30 cellular contexts compared by ENCODE assay signal in the genomic region with DNA sequence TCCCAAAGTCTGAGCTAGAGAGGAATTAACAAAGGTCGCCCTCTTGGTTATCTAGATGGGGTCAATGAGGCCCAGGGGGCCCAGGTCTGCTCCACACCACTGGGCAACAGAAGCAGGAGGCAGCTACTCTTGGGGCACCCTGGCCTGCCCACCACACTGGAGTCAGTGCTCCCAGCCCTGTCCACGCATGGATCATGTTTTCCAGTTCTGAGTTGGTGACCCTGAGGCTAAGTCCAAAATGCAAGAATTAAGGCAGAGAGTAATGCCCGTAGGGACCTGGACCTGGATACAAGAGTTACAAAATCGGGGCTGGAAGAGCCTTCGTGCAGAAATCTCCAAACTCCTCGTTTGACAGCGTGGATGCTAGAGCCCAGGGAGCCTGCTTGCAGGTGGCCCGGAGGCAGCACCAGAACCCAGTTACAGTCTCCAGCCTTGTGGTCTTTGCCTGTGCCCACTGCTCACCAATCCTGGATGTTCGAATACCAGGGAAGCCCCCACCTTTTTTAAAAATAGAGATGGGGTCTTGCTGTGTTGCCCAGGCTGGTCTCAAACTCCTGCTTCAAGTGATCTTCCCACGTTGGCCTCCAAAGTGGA. TPM values are rescaled to one million over a fixed set of nuclear protein-coding genes. Genes with fewer than 3 reads are reported as not detected.
"Had no signal": no experiment of that assay in that cellular context is flagged by ENCODE, and none has a peak within 500 bp of the region (broad histone marks: within the 10 kb centered on the region; RNA-seq: fewer than 3 reads in every experiment).

No MANE protein-coding gene starts in this region.

- H2AFZ ChIP-seq: hepatocyte had no signal

- H3K36me3 ChIP-seq: gastrocnemius medialis, heart left ventricle, left ventricle myocardium inferior, ovary, spleen, suprapubic skin, transverse colon, vagina had no signal

- ATAC-seq: gastrocnemius medialis; heart left ventricle; naive thymus-derived CD4-positive, alpha-beta T cell; psoas muscle; right cardiac atrium; stimulated activated naive B cell treated with anti-CD40 and anti-IgM and Interleukin-4, amounts not matched to agents 10 μg/mL and 1 μg/mL and 100 μg/mL, for 72 hours had no signal

- H3K36me3 Mint-ChIP-seq: memory B cell had no signal

- H3K4me2 ChIP-seq: hepatocyte had no signal

- H3K9me3 ChIP-seq: gastrocnemius medialis, heart left ventricle, left ventricle myocardium inferior, ovary, psoas muscle, spleen, suprapubic skin, transverse colon, vagina had no signal

- DNase-seq: cerebellar nuclear complex; cortex of kidney; foreskin fibroblast; gastrocnemius medialis; heart left ventricle; left cardiac atrium; left ventricle myocardium inferior; midbrain; naive thymus-derived CD4-positive, alpha-beta T cell; occipital lobe; ovary; psoas muscle; spleen; stimulated activated naive B cell treated with anti-CD40 and anti-IgM and Interleukin-4, amounts not matched to agents 10 μg/mL and 1 μg/mL and 100 μg/mL, for 72 hours; transverse colon had no signal

- H3K27ac ChIP-seq: gastrocnemius medialis, heart left ventricle, hepatocyte, left ventricle myocardium inferior, ovary, psoas muscle, skin epidermis, spleen, suprapubic skin, transverse colon, vagina had no signal

- H3K4me3 ChIP-seq: gastrocnemius medialis, heart left ventricle, hepatocyte, left ventricle myocardium inferior, lung, ovary, psoas muscle, skin epidermis, spleen, suprapubic skin, transverse colon, vagina had no signal

- H3K9me3 Mint-ChIP-seq: memory B cell; naive thymus-derived CD4-positive, alpha-beta T cell; nephron; stimulated activated naive B cell treated with anti-CD40 and anti-IgM and Interleukin-4, amounts not matched to agents 10 μg/mL and 1 μg/mL and 100 μg/mL, for 72 hours; stimulated activated naive CD8-positive, alpha-beta T cell treated with anti-CD3 and anti-CD28 coated beads, Interleukin-15, Interleukin-2, amounts not matched to agents 100 ng/mL and 50 ng/mL, for 24 hours had no signal

- H3K27ac Mint-ChIP-seq: memory B cell; naive thymus-derived CD4-positive, alpha-beta T cell; nephron; stimulated activated naive B cell treated with anti-CD40 and anti-IgM and Interleukin-4, amounts not matched to agents 10 μg/mL and 1 μg/mL and 100 μg/mL, for 72 hours; stimulated activated naive CD8-positive, alpha-beta T cell treated with anti-CD3 and anti-CD28 coated beads, Interleukin-15, Interleukin-2, amounts not matched to agents 100 ng/mL and 50 ng/mL, for 24 hours had no signal

- H3K4me1 Mint-ChIP-seq: memory B cell; naive thymus-derived CD4-positive, alpha-beta T cell; nephron; stimulated activated naive B cell treated with anti-CD40 and anti-IgM and Interleukin-4, amounts not matched to agents 10 μg/mL and 1 μg/mL and 100 μg/mL, for 72 hours had no signal

- H3K4me1 ChIP-seq: spleen, transverse colon had no signal

- H3K27me3 Mint-ChIP-seq: memory B cell; naive thymus-derived CD4-positive, alpha-beta T cell; stimulated activated naive B cell treated with anti-CD40 and anti-IgM and Interleukin-4, amounts not matched to agents 10 μg/mL and 1 μg/mL and 100 μg/mL, for 72 hours; stimulated activated naive CD8-positive, alpha-beta T cell treated with anti-CD3 and anti-CD28 coated beads, Interleukin-15, Interleukin-2, amounts not matched to agents 100 ng/mL and 50 ng/mL, for 24 hours had no signal

- H3K79me2 ChIP-seq: hepatocyte had no signal

- H3K27me3 ChIP-seq: gastrocnemius medialis, heart left ventricle, hepatocyte, ovary, spleen, suprapubic skin, transverse colon, vagina had no signal

- H3K4me3 Mint-ChIP-seq: memory B cell; naive thymus-derived CD4-positive, alpha-beta T cell; nephron; stimulated activated naive B cell treated with anti-CD40 and anti-IgM and Interleukin-4, amounts not matched to agents 10 μg/mL and 1 μg/mL and 100 μg/mL, for 72 hours; stimulated activated naive CD8-positive, alpha-beta T cell treated with anti-CD3 and anti-CD28 coated beads, Interleukin-15, Interleukin-2, amounts not matched to agents 100 ng/mL and 50 ng/mL, for 24 hours had no signal

RNA-seq across cellular contexts. Expression of gene THRSP, which starts 6.1 kb away (rescaled TPM):
- total RNA-seq: dermis microvascular lymphatic vessel endothelial cell; glomerular endothelial cell; kidney epithelial cell; lung; mucosa of gallbladder; naive thymus-derived CD4-positive, alpha-beta T cell; occipital lobe; renal cortical epithelial cell; spleen; transverse colon; ureter; vagina had no signal
- polyA plus RNA-seq: naive thymus-derived CD4-positive, alpha-beta T cell had no signal
